1 cellular context compared by ENCODE assay signal in genomic region chr17:28951428-28951990, GRCh38.
TF ChIP-seq lines count a peak whose summit lies in the region.

Gene PHF12, minus strand, starts transcription at chr17:28951518. Its CDS starts 558 bp downstream, at chr17:28950960.

TF ChIP-seq in GM12878, 131 proteins besides CTCF, POLR2A, EP300 and RAD21 (continued from another document and continues in another):
- TF ChIP-seq, protein P1, sequence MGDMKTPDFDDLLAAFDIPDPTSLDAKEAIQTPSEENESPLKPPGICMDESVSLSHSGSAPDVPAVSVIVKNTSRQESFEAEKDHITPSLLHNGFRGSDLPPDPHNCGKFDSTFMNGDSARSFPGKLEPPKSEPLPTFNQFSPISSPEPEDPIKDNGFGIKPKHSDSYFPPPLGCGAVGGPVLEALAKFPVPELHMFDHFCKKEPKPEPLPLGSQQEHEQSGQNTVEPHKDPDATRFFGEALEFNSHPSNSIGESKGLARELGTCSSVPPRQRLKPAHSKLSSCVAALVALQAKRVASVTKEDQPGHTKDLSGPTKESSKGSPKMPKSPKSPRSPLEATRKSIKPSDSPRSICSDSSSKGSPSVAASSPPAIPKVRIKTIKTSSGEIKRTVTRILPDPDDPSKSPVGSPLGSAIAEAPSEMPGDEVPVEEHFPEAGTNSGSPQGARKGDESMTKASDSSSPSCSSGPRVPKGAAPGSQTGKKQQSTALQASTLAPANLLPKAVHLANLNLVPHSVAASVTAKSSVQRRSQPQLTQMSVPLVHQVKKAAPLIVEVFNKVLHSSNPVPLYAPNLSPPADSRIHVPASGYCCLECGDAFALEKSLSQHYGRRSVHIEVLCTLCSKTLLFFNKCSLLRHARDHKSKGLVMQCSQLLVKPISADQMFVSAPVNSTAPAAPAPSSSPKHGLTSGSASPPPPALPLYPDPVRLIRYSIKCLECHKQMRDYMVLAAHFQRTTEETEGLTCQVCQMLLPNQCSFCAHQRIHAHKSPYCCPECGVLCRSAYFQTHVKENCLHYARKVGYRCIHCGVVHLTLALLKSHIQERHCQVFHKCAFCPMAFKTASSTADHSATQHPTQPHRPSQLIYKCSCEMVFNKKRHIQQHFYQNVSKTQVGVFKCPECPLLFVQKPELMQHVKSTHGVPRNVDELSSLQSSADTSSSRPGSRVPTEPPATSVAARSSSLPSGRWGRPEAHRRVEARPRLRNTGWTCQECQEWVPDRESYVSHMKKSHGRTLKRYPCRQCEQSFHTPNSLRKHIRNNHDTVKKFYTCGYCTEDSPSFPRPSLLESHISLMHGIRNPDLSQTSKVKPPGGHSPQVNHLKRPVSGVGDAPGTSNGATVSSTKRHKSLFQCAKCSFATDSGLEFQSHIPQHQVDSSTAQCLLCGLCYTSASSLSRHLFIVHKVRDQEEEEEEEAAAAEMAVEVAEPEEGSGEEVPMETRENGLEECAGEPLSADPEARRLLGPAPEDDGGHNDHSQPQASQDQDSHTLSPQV (IDR thresholded peaks at IDR 0.05) = no peak
- TF ChIP-seq KDM1A (IDR thresholded peaks at IDR 0.05; ENCODE audit: borderline replicate concordance) = no peak
- no peak for TF ChIP-seq RELB (IDR thresholded peaks at IDR 0.05; ENCODE audit: low read depth)
- TF ChIP-seq SMAD1 (IDR thresholded peaks at IDR 0.05; ENCODE audit: low read depth, partially characterized antibody) = no peak
- TF ChIP-seq SUZ12 (IDR thresholded peaks at IDR 0.05; ENCODE audit: unreplicated experiment) = no peak
- 0 out of 2 replicates have a peak, but pooled peaks have one; percentile 10 for TF ChIP-seq FOXK2 (IDR thresholded peaks at IDR 0.05)
- TF ChIP-seq NR2C2 (IDR thresholded peaks at IDR 0.05; ENCODE audit: borderline replicate concordance, control insufficient read depth, insufficient read length, low read depth) = no peak
- no peak; the same call in 1 of the 2 replicates for TF ChIP-seq SMAD5 (IDR thresholded peaks at IDR 0.05; ENCODE audit: low read depth)
- TF ChIP-seq SREBF1 (IDR thresholded peaks at IDR 0.05; ENCODE audit: low read length) = no peak
- no peak for TF ChIP-seq MTA2 (IDR thresholded peaks at IDR 0.05; ENCODE audit: low read depth)
- TF ChIP-seq ZSCAN29 (IDR thresholded peaks at IDR 0.05) = no peak
- TF ChIP-seq GATAD2B (conservative IDR thresholded peaks at IDR 0.05; ENCODE audit: low read depth) = peak; percentile 12; the same call in 1 of the 2 replicates
- no peak for TF ChIP-seq NFIC (IDR thresholded peaks at IDR 0.05; ENCODE audit: low read depth, low read length)
- no peak for TF ChIP-seq HSF1 (IDR thresholded peaks at IDR 0.05; ENCODE audit: low read depth, low read length)
- TF ChIP-seq IRF4 (IDR thresholded peaks at IDR 0.05; ENCODE audit: low read depth, low read length) = no peak
- no peak for TF ChIP-seq SUPT20H (IDR thresholded peaks at IDR 0.05; ENCODE audit: borderline replicate concordance, control insufficient read depth, low read depth, low read length)
- no peak for TF ChIP-seq BMI1 (IDR thresholded peaks at IDR 0.05; ENCODE audit: borderline replicate concordance)
- TF ChIP-seq EZH2 (IDR thresholded peaks at IDR 0.05; ENCODE audit: borderline replicate concordance, control insufficient read depth, low read depth, low read length) = no peak
- no peak for TF ChIP-seq EED (IDR thresholded peaks at IDR 0.05; ENCODE audit: low read depth)
- TF ChIP-seq ASH2L (IDR thresholded peaks at IDR 0.05; ENCODE audit: borderline replicate concordance, low read depth) = no peak
- no peak for TF ChIP-seq ZNF274 (IDR thresholded peaks at IDR 0.05; ENCODE audit: insufficient read depth, insufficient read length)
- no peak for TF ChIP-seq RAD51 (IDR thresholded peaks at IDR 0.05)
- no peak for TF ChIP-seq ZNF24 (IDR thresholded peaks at IDR 0.05)
- TF ChIP-seq, protein P2, sequence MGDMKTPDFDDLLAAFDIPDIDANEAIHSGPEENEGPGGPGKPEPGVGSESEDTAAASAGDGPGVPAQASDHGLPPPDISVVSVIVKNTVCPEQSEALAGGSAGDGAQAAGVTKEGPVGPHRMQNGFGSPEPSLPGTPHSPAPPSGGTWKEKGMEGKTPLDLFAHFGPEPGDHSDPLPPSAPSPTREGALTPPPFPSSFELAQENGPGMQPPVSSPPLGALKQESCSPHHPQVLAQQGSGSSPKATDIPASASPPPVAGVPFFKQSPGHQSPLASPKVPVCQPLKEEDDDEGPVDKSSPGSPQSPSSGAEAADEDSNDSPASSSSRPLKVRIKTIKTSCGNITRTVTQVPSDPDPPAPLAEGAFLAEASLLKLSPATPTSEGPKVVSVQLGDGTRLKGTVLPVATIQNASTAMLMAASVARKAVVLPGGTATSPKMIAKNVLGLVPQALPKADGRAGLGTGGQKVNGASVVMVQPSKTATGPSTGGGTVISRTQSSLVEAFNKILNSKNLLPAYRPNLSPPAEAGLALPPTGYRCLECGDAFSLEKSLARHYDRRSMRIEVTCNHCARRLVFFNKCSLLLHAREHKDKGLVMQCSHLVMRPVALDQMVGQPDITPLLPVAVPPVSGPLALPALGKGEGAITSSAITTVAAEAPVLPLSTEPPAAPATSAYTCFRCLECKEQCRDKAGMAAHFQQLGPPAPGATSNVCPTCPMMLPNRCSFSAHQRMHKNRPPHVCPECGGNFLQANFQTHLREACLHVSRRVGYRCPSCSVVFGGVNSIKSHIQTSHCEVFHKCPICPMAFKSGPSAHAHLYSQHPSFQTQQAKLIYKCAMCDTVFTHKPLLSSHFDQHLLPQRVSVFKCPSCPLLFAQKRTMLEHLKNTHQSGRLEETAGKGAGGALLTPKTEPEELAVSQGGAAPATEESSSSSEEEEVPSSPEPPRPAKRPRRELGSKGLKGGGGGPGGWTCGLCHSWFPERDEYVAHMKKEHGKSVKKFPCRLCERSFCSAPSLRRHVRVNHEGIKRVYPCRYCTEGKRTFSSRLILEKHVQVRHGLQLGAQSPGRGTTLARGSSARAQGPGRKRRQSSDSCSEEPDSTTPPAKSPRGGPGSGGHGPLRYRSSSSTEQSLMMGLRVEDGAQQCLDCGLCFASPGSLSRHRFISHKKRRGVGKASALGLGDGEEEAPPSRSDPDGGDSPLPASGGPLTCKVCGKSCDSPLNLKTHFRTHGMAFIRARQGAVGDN (IDR thresholded peaks at IDR 0.05) = peak; percentile 87
- no peak for TF ChIP-seq CHD1 (IDR thresholded peaks at IDR 0.05; ENCODE audit: low read depth, low read length)
- no peak for TF ChIP-seq HDAC2 (IDR thresholded peaks at IDR 0.05)
- TF ChIP-seq, protein P3, sequence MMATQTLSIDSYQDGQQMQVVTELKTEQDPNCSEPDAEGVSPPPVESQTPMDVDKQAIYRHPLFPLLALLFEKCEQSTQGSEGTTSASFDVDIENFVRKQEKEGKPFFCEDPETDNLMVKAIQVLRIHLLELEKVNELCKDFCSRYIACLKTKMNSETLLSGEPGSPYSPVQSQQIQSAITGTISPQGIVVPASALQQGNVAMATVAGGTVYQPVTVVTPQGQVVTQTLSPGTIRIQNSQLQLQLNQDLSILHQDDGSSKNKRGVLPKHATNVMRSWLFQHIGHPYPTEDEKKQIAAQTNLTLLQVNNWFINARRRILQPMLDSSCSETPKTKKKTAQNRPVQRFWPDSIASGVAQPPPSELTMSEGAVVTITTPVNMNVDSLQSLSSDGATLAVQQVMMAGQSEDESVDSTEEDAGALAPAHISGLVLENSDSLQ (IDR thresholded peaks at IDR 0.05) = no peak
- TF ChIP-seq, protein P4, sequence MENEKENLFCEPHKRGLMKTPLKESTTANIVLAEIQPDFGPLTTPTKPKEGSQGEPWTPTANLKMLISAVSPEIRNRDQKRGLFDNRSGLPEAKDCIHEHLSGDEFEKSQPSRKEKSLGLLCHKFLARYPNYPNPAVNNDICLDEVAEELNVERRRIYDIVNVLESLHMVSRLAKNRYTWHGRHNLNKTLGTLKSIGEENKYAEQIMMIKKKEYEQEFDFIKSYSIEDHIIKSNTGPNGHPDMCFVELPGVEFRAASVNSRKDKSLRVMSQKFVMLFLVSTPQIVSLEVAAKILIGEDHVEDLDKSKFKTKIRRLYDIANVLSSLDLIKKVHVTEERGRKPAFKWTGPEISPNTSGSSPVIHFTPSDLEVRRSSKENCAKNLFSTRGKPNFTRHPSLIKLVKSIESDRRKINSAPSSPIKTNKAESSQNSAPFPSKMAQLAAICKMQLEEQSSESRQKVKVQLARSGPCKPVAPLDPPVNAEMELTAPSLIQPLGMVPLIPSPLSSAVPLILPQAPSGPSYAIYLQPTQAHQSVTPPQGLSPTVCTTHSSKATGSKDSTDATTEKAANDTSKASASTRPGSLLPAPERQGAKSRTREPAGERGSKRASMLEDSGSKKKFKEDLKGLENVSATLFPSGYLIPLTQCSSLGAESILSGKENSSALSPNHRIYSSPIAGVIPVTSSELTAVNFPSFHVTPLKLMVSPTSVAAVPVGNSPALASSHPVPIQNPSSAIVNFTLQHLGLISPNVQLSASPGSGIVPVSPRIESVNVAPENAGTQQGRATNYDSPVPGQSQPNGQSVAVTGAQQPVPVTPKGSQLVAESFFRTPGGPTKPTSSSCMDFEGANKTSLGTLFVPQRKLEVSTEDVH (IDR thresholded peaks at IDR 0.05; ENCODE audit: low read depth, partially characterized antibody) = no peak
- peak; percentile 100 for TF ChIP-seq IKZF1 (conservative IDR thresholded peaks at IDR 0.05)
- TF ChIP-seq ESRRA (IDR thresholded peaks at IDR 0.05; ENCODE audit: low read length) = peak; percentile 70; the same call in 1 of the 2 replicates
- peak; percentile 99 for TF ChIP-seq NRF1 (conservative IDR thresholded peaks at IDR 0.05; ENCODE audit: low read depth, low read length)
- TF ChIP-seq CEBPZ (IDR thresholded peaks at IDR 0.05; ENCODE audit: low read depth, low read length) = no peak
- no peak for TF ChIP-seq RFX5 (IDR thresholded peaks at IDR 0.05; ENCODE audit: low read depth, low read length)
- TF ChIP-seq IKZF2 (IDR thresholded peaks at IDR 0.05) = no peak
- peak in 1 of 2 experiments; percentile 65; a peak in 2 of 4 replicates for TF ChIP-seq BHLHE40 (IDR thresholded peaks at IDR 0.05; ENCODE audit: borderline replicate concordance in 1 of 2, low read depth in 2 of 2, low read length in 1 of 2)
- peak; percentile 69; the same call in 1 of the 2 replicates for TF ChIP-seq LARP7 (IDR thresholded peaks at IDR 0.05)
- no peak for TF ChIP-seq KAT2A (conservative IDR thresholded peaks at IDR 0.05; ENCODE audit: control insufficient read depth, low read depth, low read length)
- peak; percentile 51 for TF ChIP-seq HCFC1 (IDR thresholded peaks at IDR 0.05; ENCODE audit: low read length)
- TF ChIP-seq RELA (IDR thresholded peaks at IDR 0.05; ENCODE audit: borderline replicate concordance, partially characterized antibody) = no peak
- no peak for TF ChIP-seq RCOR1 (conservative IDR thresholded peaks at IDR 0.05; ENCODE audit: low read depth, low read length)
- no peak for TF ChIP-seq CEBPB (IDR thresholded peaks at IDR 0.05; ENCODE audit: borderline replicate concordance in 1 of 2, low read depth in 2 of 2, low read length in 2 of 2)
